19 cellular contexts compared by ENCODE assay signal in genomic region chr10:30199376-30200018, GRCh38.
DNase-seq lines count a peak whose midpoint lies in the region; ATAC-seq, FAIRE-seq and TF ChIP-seq lines count a peak whose summit lies in the region.
"Had no signal": no experiment of that assay in that cellular context is flagged by ENCODE, and none has a peak within 500 bp of the region (broad histone marks: within the 10 kb centered on the region; RNA-seq: fewer than 3 reads in every experiment).

No MANE protein-coding gene starts in this region.

- peaks cover 15% of the 10 kb centered on the region for H3K4me1 ChIP-seq in mesodermal cell (ENCODE audit: control insufficient read depth, insufficient read depth, low read length, poor library complexity, severe bottlenecking)
- H3K4me1 ChIP-seq: Peyer's patch had no signal

- H3K9me3 ChIP-seq in mesodermal cell (ENCODE audit: control insufficient read depth, low read length): peaks cover 14% of the 10 kb centered on the region

- peaks cover 8% of the 10 kb centered on the region for H3K36me3 Mint-ChIP-seq in endothelial cell (ENCODE audit: low read depth, unreplicated experiment)
- peaks cover 2% of the 10 kb centered on the region for H3K36me3 Mint-ChIP-seq in nephron progenitor cell (ENCODE audit: low read depth)
- no peaks in the 10 kb centered on the region for H3K36me3 Mint-ChIP-seq in activated T-cell treated with anti-CD3 and anti-CD28 coated beads, Interleukin-2, amount 50 U/mL, for 24 hours (ENCODE audit: low read depth)
- H3K36me3 Mint-ChIP-seq: CD14-positive monocyte had no signal

- DNase-seq in H54 (ENCODE audit: insufficient read length, low spot score) (no peak), NCI-H69 (lab: John Stamatoyannopoulos, UW) (peak; percentile 16), endothelial cell (ENCODE audit: low spot score) (peak; percentile 35), nephron progenitor cell (no peak), ureter (ENCODE audit: low spot score) (no peak)
- no peak for DNase-seq in activated T-cell treated with anti-CD3 and anti-CD28 coated beads, Interleukin-2, amount 50 U/mL, for 24 hours
- DNase-seq: COR-L47, DMS153, H7, MV-4-11, NCI-H2029, NCI-H510A treated with DMSO at 0.1 percent for 48 hours, Peyer's patch, SHP77 had no signal

- H3K4me1 Mint-ChIP-seq in endothelial cell (ENCODE audit: unreplicated experiment) (peaks cover 33% of the 10 kb centered on the region), nephron progenitor cell (no peaks in the 10 kb centered on the region)
- no peaks in the 10 kb centered on the region for H3K4me1 Mint-ChIP-seq in activated T-cell treated with anti-CD3 and anti-CD28 coated beads, Interleukin-2, amount 50 U/mL, for 24 hours (ENCODE audit: low read depth)
- H3K4me1 Mint-ChIP-seq: CD14-positive monocyte had no signal

- TF ChIP-seq POLR2A in H54 (IDR thresholded peaks at IDR 0.05; ENCODE audit: low read depth, low read length): no peak

- H3K36me3 ChIP-seq in mesodermal cell (ENCODE audit: control insufficient read depth, insufficient read depth, low read length): no peaks in the 10 kb centered on the region
- H3K36me3 ChIP-seq: Peyer's patch had no signal

- H3K9me3 Mint-ChIP-seq in endothelial cell (ENCODE audit: unreplicated experiment) (no peaks in the 10 kb centered on the region), nephron progenitor cell (peaks cover 31% of the 10 kb centered on the region)
- H3K9me3 Mint-ChIP-seq in activated T-cell treated with anti-CD3 and anti-CD28 coated beads, Interleukin-2, amount 50 U/mL, for 24 hours: peaks cover 5% of the 10 kb centered on the region

- FAIRE-seq in H54 (lab: Jason Lieb, UNC): peak; percentile 72
- FAIRE-seq: GM19239, HTR-8/SVneo had no signal

- H3K27ac Mint-ChIP-seq in endothelial cell (ENCODE audit: unreplicated experiment): peak overlapping the region; percentile 98
- no peak overlapping the region for H3K27ac Mint-ChIP-seq in nephron progenitor cell
- no peak overlapping the region for H3K27ac Mint-ChIP-seq in activated T-cell treated with anti-CD3 and anti-CD28 coated beads, Interleukin-2, amount 50 U/mL, for 24 hours
- H3K27ac Mint-ChIP-seq: CD14-positive monocyte had no signal

- TF ChIP-seq CTCF in endothelial cell (IDR thresholded peaks at IDR 0.05; ENCODE audit: unreplicated experiment) (no peak), nephron progenitor cell (IDR thresholded peaks at IDR 0.05) (no peak)

- H3K4me3 ChIP-seq in mesodermal cell (ENCODE audit: extremely low read depth, insufficient read depth, low read length, poor library complexity, severe bottlenecking): no peak overlapping the region
- H3K4me3 ChIP-seq: Peyer's patch had no signal

- 70 to 81% methylated on average over 2 to 3 of the region's 6 CpGs for WGBS in mesodermal cell (ENCODE audit: insufficient coverage in 2 of 2), 2 experiments

- peak overlapping the region; percentile 36 for H3K27ac ChIP-seq in mesodermal cell (ENCODE audit: low read depth, low read length, severe bottlenecking)
- H3K27ac ChIP-seq: Peyer's patch had no signal

- no peak overlapping the region for H3K4me3 Mint-ChIP-seq in endothelial cell (ENCODE audit: unreplicated experiment)
- H3K4me3 Mint-ChIP-seq in nephron progenitor cell: no peak overlapping the region
- no peak overlapping the region for H3K4me3 Mint-ChIP-seq in activated T-cell treated with anti-CD3 and anti-CD28 coated beads, Interleukin-2, amount 50 U/mL, for 24 hours
- H3K4me3 Mint-ChIP-seq: CD14-positive monocyte had no signal

- no peak for ATAC-seq in GM19397 (IDR thresholded peaks at IDR 0.05; ENCODE audit: unreplicated experiment)

- H3K27me3 Mint-ChIP-seq in endothelial cell (ENCODE audit: unreplicated experiment): peaks cover 2% of the 10 kb centered on the region
- H3K27me3 Mint-ChIP-seq in nephron progenitor cell (ENCODE audit: low read depth, poor library complexity): peaks cover 13% of the 10 kb centered on the region
- H3K27me3 Mint-ChIP-seq in activated T-cell treated with anti-CD3 and anti-CD28 coated beads, Interleukin-2, amount 50 U/mL, for 24 hours: peaks cover 49% of the 10 kb centered on the region

Comparison
In these comparisons a context has a peak if more than half of its experiments do, and no peak if none do; other contexts are left out.
1. DNase-seq: peak in NCI-H69 (single experiment) and endothelial cell (single experiment); none in H54 (single experiment), nephron progenitor cell (single experiment), activated T-cell treated with anti-CD3 and anti-CD28 coated beads, Interleukin-2, amount 50 U/mL, for 24 hours (single experiment) and ureter (single experiment).